8 cellular contexts compared by ENCODE assay signal in the genomic region with DNA sequence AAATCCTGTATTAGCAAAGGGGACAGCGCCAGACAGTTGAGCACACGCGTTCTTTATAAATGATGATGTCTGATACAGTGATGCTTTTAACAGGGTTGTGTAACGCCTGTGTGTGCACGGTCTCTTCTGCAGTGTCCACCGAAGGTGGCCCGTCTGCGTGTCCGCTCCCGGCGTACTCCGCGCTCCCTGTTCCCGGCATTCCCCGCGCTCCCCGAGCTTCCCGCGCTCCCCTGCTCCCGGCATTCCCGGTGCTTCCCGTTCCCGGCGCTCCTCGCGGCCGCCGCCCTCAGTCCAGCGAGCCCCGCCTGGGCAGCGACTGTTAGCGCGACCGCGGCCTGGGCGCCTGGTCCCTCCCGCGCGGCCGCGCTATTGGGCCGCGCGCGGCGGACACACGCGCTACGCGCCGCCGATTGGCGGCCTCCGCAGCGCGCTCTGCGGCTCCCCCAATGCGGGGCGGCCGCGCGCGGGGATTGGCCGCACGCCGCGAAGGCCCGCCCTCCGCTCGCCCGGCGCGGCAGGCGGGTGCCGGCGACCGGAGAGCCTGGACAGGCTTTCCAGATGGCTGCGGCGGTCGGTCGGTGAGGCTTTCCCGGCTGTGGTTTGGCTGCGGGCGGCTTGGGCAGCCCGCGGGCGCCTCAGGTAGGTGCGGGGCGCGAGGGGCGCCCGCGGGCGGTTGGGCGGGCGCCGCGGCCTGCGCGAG. TPM values are rescaled to one million over a fixed set of nuclear protein-coding genes. Genes with fewer than 3 reads are reported as not detected.
DNase-seq lines count a peak whose midpoint lies in the region; ATAC-seq and TF ChIP-seq lines count a peak whose summit lies in the region.

A gene (plus strand): TSS at position 497 of the 700 bp plus-strand sequence. CDS start 5,723 bp downstream, outside the sequence.

- H3K4me1 Mint-ChIP-seq in endothelial cell (ENCODE audit: unreplicated experiment) = peaks cover 29% of the 10 kb centered on the region

- no peaks in the 10 kb centered on the region for H3K9me3 Mint-ChIP-seq in endothelial cell (ENCODE audit: unreplicated experiment)

- peaks cover 14% of the 10 kb centered on the region for H3K36me3 Mint-ChIP-seq in endothelial cell (ENCODE audit: low read depth, unreplicated experiment)

- H3K27ac ChIP-seq in mesodermal cell (ENCODE audit: low read depth, low read length, severe bottlenecking) = peak within 1 kb of the TSS; percentile 92

- TF ChIP-seq CTCF in endothelial cell (IDR thresholded peaks at IDR 0.05; ENCODE audit: unreplicated experiment) = no peak

- peak within 1 kb of the TSS; percentile 75 for H3K4me3 ChIP-seq in NT2/D1 (ENCODE audit: insufficient read length, low read depth)
- H3K4me3 ChIP-seq in mesodermal cell (ENCODE audit: extremely low read depth, insufficient read depth, low read length, poor library complexity, severe bottlenecking) = peak within 1 kb of the TSS; percentile 87

- no peaks in the 10 kb centered on the region for H3K27me3 ChIP-seq in NT2/D1 (ENCODE audit: insufficient read depth, insufficient read length)

- 1% methylated on average over 63 to 73 of the region's 100 CpGs for whole genome bisulfite sequencing in mesodermal cell (ENCODE audit: insufficient coverage in 2 of 2), 2 experiments

- H3K36me3 ChIP-seq in NT2/D1 (ENCODE audit: insufficient read depth, insufficient read length, low read length) (peaks cover 25% of the 10 kb centered on the region), mesodermal cell (ENCODE audit: control insufficient read depth, insufficient read depth, low read length) (peaks cover 18% of the 10 kb centered on the region)

- peak; percentile 86 for ATAC-seq in GM21381 (IDR thresholded peaks at IDR 0.05; ENCODE audit: unreplicated experiment)

- peak within 1 kb of the TSS; percentile 92 for H3K27ac Mint-ChIP-seq in endothelial cell (ENCODE audit: unreplicated experiment)

- H3K9ac ChIP-seq in NT2/D1 (ENCODE audit: insufficient read length, low read depth) = peak within 1 kb of the TSS; percentile 96

- peaks cover 5% of the 10 kb centered on the region for H3K4me1 ChIP-seq in NT2/D1 (ENCODE audit: insufficient read depth, insufficient read length)
- H3K4me1 ChIP-seq in mesodermal cell (ENCODE audit: control insufficient read depth, insufficient read depth, low read length, poor library complexity, severe bottlenecking) = peaks cover 13% of the 10 kb centered on the region

- H3K9me3 ChIP-seq in NT2/D1 (ENCODE audit: insufficient read depth, low read length) (no peaks in the 10 kb centered on the region), mesodermal cell (ENCODE audit: control insufficient read depth, low read length) (no peaks in the 10 kb centered on the region)

- DNase-seq in COLO829 (ENCODE audit: low spot score) = peak; percentile 95
- DNase-seq in HUDEP-2 (lab: John Stamatoyannopoulos, UW; ENCODE audit: unreplicated experiment in 76 of 76) = peak in 69 of 76 experiments; percentile 23 to 81 (median 64)
- DNase-seq in NT2/D1 (ENCODE audit: low read depth, low spot score) = peak; percentile 85
- DNase-seq in activated CD8-positive, alpha-beta memory T cell treated with anti-CD3 and anti-CD28 coated beads, Interleukin-2, amount 50 U/mL, for 48 hours = peak; percentile 86
- peak; percentile 91 for DNase-seq in endothelial cell (ENCODE audit: low spot score)
- peak; percentile 57 for DNase-seq in stimulated activated CD8-positive, alpha-beta memory T cell treated with anti-CD3 and anti-CD28 coated beads, Interleukin-15, amount 100 ng/mL, for 24 hours (ENCODE audit: low read depth)

- H3K27me3 Mint-ChIP-seq in endothelial cell (ENCODE audit: unreplicated experiment) = peaks cover 12% of the 10 kb centered on the region

- H3K4me3 Mint-ChIP-seq in endothelial cell (ENCODE audit: unreplicated experiment) = peak within 1 kb of the TSS; percentile 90

RNA-seq across cellular contexts. Expression of the gene that starts here (rescaled TPM):
- total RNA-seq in endothelial cell (ENCODE audit: unreplicated experiment) = 46.6 TPM
- 17.1 TPM for polyA plus RNA-seq in mesodermal cell (2013, experiment 1 of 2)
- 15.7 TPM for polyA plus RNA-seq in mesodermal cell (2013, experiment 2 of 2)

Comparison
In these comparisons a context has a peak if more than half of its experiments do, and no peak if none do; other contexts are left out.
1. Peak in every context shown above with its lines: DNase-seq, ATAC-seq, H3K4me3 ChIP-seq and H3K27ac ChIP-seq.